In genomic region chr22:38656256-38657148, GRCh38 we compare ENCODE assay signal across 1 cellular context.
TF ChIP-seq lines count a peak whose summit lies in the region.

TSS of gene CBY1 (plus strand) at chr22:38656638. CDS start at chr22:38668055, 11,417 bp downstream.
TSS of gene FAM227A (minus strand) at chr22:38656392. CDS start at chr22:38650168, 6,224 bp downstream.

TF ChIP-seq in HepG2, 621 proteins besides CTCF, POLR2A, EP300 and RAD21 (continued from another document and continues in another):
- peak; percentile 72 for TF ChIP-seq THAP9 (CRISPR knock-in tag; IDR thresholded peaks at IDR 0.05; ENCODE audit: borderline replicate concordance)
- no peak for TF ChIP-seq GPN1 (CRISPR knock-in tag; IDR thresholded peaks at IDR 0.05; ENCODE audit: borderline replicate concordance)
- TF ChIP-seq HES4 (CRISPR knock-in tag; IDR thresholded peaks at IDR 0.05; ENCODE audit: borderline replicate concordance): peak; percentile 92; the same call in 1 of the 2 replicates
- no peak for TF ChIP-seq ZNF775 (CRISPR knock-in tag; IDR thresholded peaks at IDR 0.05; ENCODE audit: borderline replicate concordance)
- TF ChIP-seq ZNF850 (CRISPR knock-in tag; conservative IDR thresholded peaks at IDR 0.05): 0 out of 2 replicates have a peak, but pooled peaks have one; percentile 39
- peak; percentile 64; the same call in 1 of the 2 replicates for TF ChIP-seq GABPB1 (CRISPR knock-in tag; IDR thresholded peaks at IDR 0.05)
- no peak for TF ChIP-seq NR2F6 (IDR thresholded peaks at IDR 0.05)
- 0 out of 2 replicates have a peak, but pooled peaks have one; percentile 22 for TF ChIP-seq NR2F6 (CRISPR knock-in tag; IDR thresholded peaks at IDR 0.05)
- peak; percentile 90 for TF ChIP-seq RFX1 (IDR thresholded peaks at IDR 0.05)
- peak; percentile 52; the same call in 1 of the 2 replicates for TF ChIP-seq ETS1 (CRISPR knock-in tag; IDR thresholded peaks at IDR 0.05)
- peak; percentile 74 for TF ChIP-seq ATF7 (IDR thresholded peaks at IDR 0.05)
- no peak for TF ChIP-seq ATF7 (CRISPR knock-in tag; IDR thresholded peaks at IDR 0.05)
- TF ChIP-seq NCOA2 (CRISPR knock-in tag; IDR thresholded peaks at IDR 0.05): no peak
- TF ChIP-seq ZNF652 (CRISPR knock-in tag; IDR thresholded peaks at IDR 0.05; ENCODE audit: borderline replicate concordance, low read depth): no peak
- peak; percentile 81; the same call in 1 of the 2 replicates for TF ChIP-seq ZNF446 (CRISPR knock-in tag; IDR thresholded peaks at IDR 0.05)
- TF ChIP-seq SP5 (CRISPR knock-in tag; IDR thresholded peaks at IDR 0.05; ENCODE audit: borderline replicate concordance, low read depth): peak; percentile 83
- TF ChIP-seq ZBTB20 (CRISPR knock-in tag; IDR thresholded peaks at IDR 0.05; ENCODE audit: borderline replicate concordance, low read depth): peak; percentile 78
- no peak for TF ChIP-seq TFAP4 (IDR thresholded peaks at IDR 0.05; ENCODE audit: borderline replicate concordance, low read depth)
- TF ChIP-seq ZNF772 (CRISPR knock-in tag; IDR thresholded peaks at IDR 0.05): no peak
- TF ChIP-seq YY1 (IDR thresholded peaks at IDR 0.05; ENCODE audit: insufficient read depth, insufficient replicate concordance, low read depth, low read length): peak; percentile 26
- TF ChIP-seq MEIS2 (CRISPR knock-in tag; IDR thresholded peaks at IDR 0.05): no peak
- TF ChIP-seq RFX3 (CRISPR knock-in tag; IDR thresholded peaks at IDR 0.05): peak; percentile 81
- no peak for TF ChIP-seq TRIM22 (IDR thresholded peaks at IDR 0.05)
- TF ChIP-seq ZNF160 (CRISPR knock-in tag; IDR thresholded peaks at IDR 0.05): no peak
- 0 out of 2 replicates have a peak, but pooled peaks have one; percentile 48 for TF ChIP-seq ZNF816 (CRISPR knock-in tag; IDR thresholded peaks at IDR 0.05; ENCODE audit: borderline replicate concordance)
- TF ChIP-seq PRDM15 (CRISPR knock-in tag; IDR thresholded peaks at IDR 0.05): 0 out of 2 replicates have a peak, but pooled peaks have one; percentile 21
- TF ChIP-seq TMF1 (CRISPR knock-in tag; IDR thresholded peaks at IDR 0.05; ENCODE audit: low read depth): 0 out of 2 replicates have a peak, but pooled peaks have one; percentile 19
- TF ChIP-seq ZNF724P (CRISPR knock-in tag; IDR thresholded peaks at IDR 0.05; ENCODE audit: borderline replicate concordance): no peak
- TF ChIP-seq ZNF784 (CRISPR knock-in tag; IDR thresholded peaks at IDR 0.05; ENCODE audit: borderline replicate concordance): peak; percentile 81; the same call in 1 of the 2 replicates
- TF ChIP-seq ZNF335 (CRISPR knock-in tag; IDR thresholded peaks at IDR 0.05): 0 out of 2 replicates have a peak, but pooled peaks have one; percentile 43
- 0 out of 2 replicates have a peak, but pooled peaks have one; percentile 20 for TF ChIP-seq TEF (CRISPR knock-in tag; IDR thresholded peaks at IDR 0.05)
- TF ChIP-seq PRMT3 (CRISPR knock-in tag; IDR thresholded peaks at IDR 0.05; ENCODE audit: borderline replicate concordance, low read depth): no peak
- TF ChIP-seq CC2D1A (CRISPR knock-in tag; IDR thresholded peaks at IDR 0.05): 0 out of 2 replicates have a peak, but pooled peaks have one; percentile 20
- TF ChIP-seq ZNF576 (CRISPR knock-in tag; IDR thresholded peaks at IDR 0.05): no peak
- TF ChIP-seq GTF3A (CRISPR knock-in tag; conservative IDR thresholded peaks at IDR 0.05): no peak
- no peak for TF ChIP-seq RELA (CRISPR knock-in tag; IDR thresholded peaks at IDR 0.05)
- peak; percentile 57; the same call in 1 of the 2 replicates for TF ChIP-seq ZNF607 (CRISPR knock-in tag; IDR thresholded peaks at IDR 0.05; ENCODE audit: borderline replicate concordance)
- peak; percentile 18; the same call in 1 of the 2 replicates for TF ChIP-seq ZNF350 (CRISPR knock-in tag; IDR thresholded peaks at IDR 0.05; ENCODE audit: borderline replicate concordance, low read depth)
- peak; percentile 72 for TF ChIP-seq ZFY (CRISPR knock-in tag; IDR thresholded peaks at IDR 0.05)
- 0 out of 2 replicates have a peak, but pooled peaks have one; percentile 38 for TF ChIP-seq ZNF564 (CRISPR knock-in tag; IDR thresholded peaks at IDR 0.05)
- peak; percentile 92 for TF ChIP-seq ARID4A (CRISPR knock-in tag; IDR thresholded peaks at IDR 0.05; ENCODE audit: borderline replicate concordance)
- TF ChIP-seq MEIS1 (CRISPR knock-in tag; IDR thresholded peaks at IDR 0.05; ENCODE audit: borderline replicate concordance): 0 out of 2 replicates have a peak, but pooled peaks have one; percentile 40
- peak; percentile 59; the same call in 1 of the 2 replicates for TF ChIP-seq YEATS2 (CRISPR knock-in tag; IDR thresholded peaks at IDR 0.05; ENCODE audit: borderline replicate concordance)
- no peak for TF ChIP-seq RBM22 (optimal IDR thresholded peaks at IDR 0.05; ENCODE audit: low read length)
- 0 out of 2 replicates have a peak, but pooled peaks have one; percentile 43 for TF ChIP-seq ZZZ3 (CRISPR knock-in tag; IDR thresholded peaks at IDR 0.05; ENCODE audit: borderline replicate concordance)
- TF ChIP-seq KDM2A (CRISPR knock-in tag; IDR thresholded peaks at IDR 0.05; ENCODE audit: borderline replicate concordance, low read depth): peak; percentile 72; the same call in 1 of the 2 replicates
- no peak for TF ChIP-seq ZNF567 (CRISPR knock-in tag; IDR thresholded peaks at IDR 0.05; ENCODE audit: borderline replicate concordance)
